27 cellular contexts compared by ENCODE assay signal in genomic region chr16:15775663-15776304, GRCh38.
A peak's percentile ranks its signal among the peaks of the same experiment; 100 is the strongest.
DNase-seq lines count a peak whose midpoint lies in the region; ATAC-seq and TF ChIP-seq lines count a peak whose summit lies in the region.
"Had no signal": no experiment of that assay in that cellular context is flagged by ENCODE, and none has a peak within 500 bp of the region (broad histone marks: within the 10 kb centered on the region; RNA-seq: fewer than 3 reads in every experiment).

No MANE protein-coding gene starts in this region.

- no peak overlapping the region for H2AFZ ChIP-seq in PC-3 (ENCODE audit: low read length)
- H2AFZ ChIP-seq in neural progenitor cell (replicated peaks) = no peak overlapping the region

- peak; percentile 7 for DNase-seq in ELR (ENCODE audit: low read depth)
- DNase-seq in PC-3 = peak; percentile 16
- DNase-seq in fibroblast of the aortic adventitia (ENCODE audit: low read depth) = peak; percentile 50
- no peak for DNase-seq in thoracic aorta (ENCODE audit: low spot score)
- no peak for DNase-seq in natural killer cell
- DNase-seq in NCI-H128 (lab: John Stamatoyannopoulos, UW; ENCODE audit: unreplicated experiment) = no peak
- no peak for DNase-seq in neural progenitor cell (ENCODE audit: low spot score)
- DNase-seq: activated CD4-positive, alpha-beta T cell treated with anti-CD3 and anti-CD28 coated beads, Interleukin-2, amount 50 U/mL, for 48 hours; activated naive CD4-positive, alpha-beta T cell treated with anti-CD3 and anti-CD28 coated beads, Interleukin-2, amount 50 U/mL, for 16 hours; amniotic stem cell; cortex of kidney; esophagus squamous epithelium; H9; islet precursor cell; left ventricle myocardium superior; MM.1S; naive thymus-derived CD4-positive, alpha-beta T cell; NCI-H1436; stimulated activated CD4-positive, alpha-beta T cell treated with anti-CD3 and anti-CD28 coated beads, Interleukin-12 subunit alpha, Interleukin-12 subunit beta, amount 100 ng/mL, for 4 hours; stimulated activated CD4-positive, alpha-beta T cell treated with anti-CD3 and anti-CD28 coated beads, Interleukin-4, amount 100 ng/mL, for 1 hour; upper lobe of right lung had no signal

- H3K9ac ChIP-seq in PC-3 (ENCODE audit: low read length) (no peak overlapping the region), neural progenitor cell (no peak overlapping the region)

- intact Hi-C loops in PC-3 (cut with micrococcal nuclease) = loop anchor here (5.0 kb wide), 1 partner anchor 422 kb away; no protein-coding TSS in a partner anchor
- intact Hi-C loops in natural killer cell (cut with micrococcal nuclease) = no loop called here

- H3K4me3 ChIP-seq in PC-3 (ENCODE audit: low read length) = no peak overlapping the region
- H3K4me3 ChIP-seq in fibroblast of the aortic adventitia (ENCODE audit: low read depth, low read length) = no peak overlapping the region
- H3K4me3 ChIP-seq in thoracic aorta = no peak overlapping the region
- no peak overlapping the region for H3K4me3 ChIP-seq in neural progenitor cell
- H3K4me3 ChIP-seq: esophagus squamous epithelium, K562, upper lobe of right lung had no signal

- no peaks in the 10 kb centered on the region for H3K36me3 ChIP-seq in PC-3 (ENCODE audit: low read depth, low read length)
- peaks cover 78% of the 10 kb centered on the region for H3K36me3 ChIP-seq in thoracic aorta
- no peaks in the 10 kb centered on the region for H3K36me3 ChIP-seq in neural progenitor cell
- H3K36me3 ChIP-seq: esophagus squamous epithelium, upper lobe of right lung had no signal

- no peaks in the 10 kb centered on the region for H3K4me1 Mint-ChIP-seq in natural killer cell
- H3K4me1 Mint-ChIP-seq in neural progenitor cell = peaks cover 5% of the 10 kb centered on the region
- H3K4me1 Mint-ChIP-seq: CD4-positive, CD25-positive, alpha-beta regulatory T cell; mesothelial cell of epicardium; naive thymus-derived CD4-positive, alpha-beta T cell had no signal

- ATAC-seq in PC-3 (no peak), thoracic aorta (ENCODE audit: insufficient number of reproducible peaks, low FRiP score, low read depth) (no peak), natural killer cell (no peak), GM21360 (IDR thresholded peaks at IDR 0.05; ENCODE audit: unreplicated experiment) (no peak)
- ATAC-seq: activated CD4-positive, CD25-positive, alpha-beta regulatory T cell treated with anti-CD3 and anti-CD28 coated beads, Interleukin-2, amount 50 U/mL, for 24 hours; left ventricle myocardium superior; naive thymus-derived CD4-positive, alpha-beta T cell; upper lobe of right lung had no signal

- H3K4me2 ChIP-seq in PC-3 (ENCODE audit: low read length) (no peak overlapping the region), neural progenitor cell (no peak overlapping the region)

- no peaks in the 10 kb centered on the region for H3K79me2 ChIP-seq in PC-3 (ENCODE audit: low read length)
- no peaks in the 10 kb centered on the region for H3K79me2 ChIP-seq in neural progenitor cell (ENCODE audit: low read depth)

- H3K27ac Mint-ChIP-seq in natural killer cell (no peak overlapping the region), neural progenitor cell (no peak overlapping the region)
- H3K27ac Mint-ChIP-seq: CD4-positive, CD25-positive, alpha-beta regulatory T cell; H9; mesothelial cell of epicardium had no signal

- no peaks in the 10 kb centered on the region for H3K4me1 ChIP-seq in PC-3 (ENCODE audit: insufficient read depth, low read length)
- peaks cover 21 to 92% of the 10 kb centered on the region in 2 donors for H3K4me1 ChIP-seq in thoracic aorta (ENCODE audit: control insufficient read depth in 1 of 2, low read depth in 2 of 2)
- no peaks in the 10 kb centered on the region for H3K4me1 ChIP-seq in neural progenitor cell
- H3K4me1 ChIP-seq: upper lobe of right lung had no signal

- H3K36me3 Mint-ChIP-seq in natural killer cell (no peaks in the 10 kb centered on the region), neural progenitor cell (no peaks in the 10 kb centered on the region)
- H3K36me3 Mint-ChIP-seq: CD4-positive, CD25-positive, alpha-beta regulatory T cell; mesothelial cell of epicardium; naive thymus-derived CD4-positive, alpha-beta T cell had no signal

- no peaks in the 10 kb centered on the region for H4K20me1 ChIP-seq in PC-3 (ENCODE audit: low read length)
- H4K20me1 ChIP-seq in neural progenitor cell (ENCODE audit: low read depth) = no peaks in the 10 kb centered on the region

- H3K4me3 Mint-ChIP-seq in natural killer cell (no peak overlapping the region), neural progenitor cell (no peak overlapping the region)
- H3K4me3 Mint-ChIP-seq: CD4-positive, CD25-positive, alpha-beta regulatory T cell; H9; mesothelial cell of epicardium; naive thymus-derived CD4-positive, alpha-beta T cell had no signal

- H3K27ac ChIP-seq in PC-3 (ENCODE audit: low read length) (no peak overlapping the region), thoracic aorta (peak overlapping the region; percentile 16 to 26), neural progenitor cell (no peak overlapping the region)
- H3K27ac ChIP-seq: RWPE1, upper lobe of right lung had no signal

- POLR2A ChIA-PET in PC-3 (lab: Charles Lee; ENCODE audit: unreplicated experiment) = no interaction called here

- H3F3A ChIP-seq in PC-3 (ENCODE audit: low read length, unreplicated experiment) (no peaks in the 10 kb centered on the region), neural progenitor cell (ENCODE audit: low read depth) (no peaks in the 10 kb centered on the region)

- peaks cover 0 to 21% of the 10 kb centered on the region in 2 donors for H3K27me3 Mint-ChIP-seq in natural killer cell (ENCODE audit: low read depth in 2 of 2)
- H3K27me3 Mint-ChIP-seq in neural progenitor cell (ENCODE audit: insufficient read depth, low read depth) = peaks cover 6% of the 10 kb centered on the region

- BruUV-seq in PC-3 (replicated peaks; lab: Mats Ljungman, UMichigan) = no TSS peak

- CTCF ChIA-PET in PC-3 (lab: Charles Lee) = no interaction called here

- H3K9me2 ChIP-seq in PC-3 (replicated peaks; ENCODE audit: low read length) = no peaks in the 10 kb centered on the region

- no peaks in the 10 kb centered on the region for H3K9me3 ChIP-seq in PC-3 (ENCODE audit: low read length)
- H3K9me3 ChIP-seq in thoracic aorta = no peaks in the 10 kb centered on the region
- no peaks in the 10 kb centered on the region for H3K9me3 ChIP-seq in neural progenitor cell (ENCODE audit: low read depth)
- H3K9me3 ChIP-seq: esophagus squamous epithelium, upper lobe of right lung had no signal

- no peaks in the 10 kb centered on the region for H3K27me3 ChIP-seq in PC-3 (ENCODE audit: low read length)
- H3K27me3 ChIP-seq in thoracic aorta (replicated peaks; ENCODE audit: insufficient read depth) = no peaks in the 10 kb centered on the region
- H3K27me3 ChIP-seq in neural progenitor cell = no peaks in the 10 kb centered on the region
- H3K27me3 ChIP-seq: esophagus squamous epithelium, upper lobe of right lung had no signal

- H3K9me3 Mint-ChIP-seq in natural killer cell (no peaks in the 10 kb centered on the region), neural progenitor cell (no peaks in the 10 kb centered on the region)
- H3K9me3 Mint-ChIP-seq: CD4-positive, CD25-positive, alpha-beta regulatory T cell; H9; mesothelial cell of epicardium; naive thymus-derived CD4-positive, alpha-beta T cell had no signal

- no peak for TF ChIP-seq CTCF in PC-3 (conservative IDR thresholded peaks at IDR 0.05; ENCODE audit: low read depth, low read length)
- no peak for TF ChIP-seq CTCF in fibroblast of the aortic adventitia (IDR thresholded peaks at IDR 0.05; ENCODE audit: insufficient read depth, low read length)
- TF ChIP-seq CTCF in thoracic aorta (IDR thresholded peaks at IDR 0.05) = no peak
- no peak for TF ChIP-seq CTCF in natural killer cell (IDR thresholded peaks at IDR 0.05)
- no peak for TF ChIP-seq CTCF in neural progenitor cell (IDR thresholded peaks at IDR 0.05)

Comparison
In these comparisons a context has a peak if more than half of its experiments do, and no peak if none do; other contexts are left out.
1. DNase-seq: peak in ELR (single experiment), PC-3 (single experiment) and fibroblast of the aortic adventitia (single experiment); none in thoracic aorta (single experiment), natural killer cell (single experiment), NCI-H128 (single experiment) and neural progenitor cell (single experiment).
2. H3K27ac ChIP-seq: peak in thoracic aorta (2 of 2); none in PC-3 (single experiment) and neural progenitor cell (single experiment).